ENCODE assay signal across 16 cellular contexts in the genomic region with DNA sequence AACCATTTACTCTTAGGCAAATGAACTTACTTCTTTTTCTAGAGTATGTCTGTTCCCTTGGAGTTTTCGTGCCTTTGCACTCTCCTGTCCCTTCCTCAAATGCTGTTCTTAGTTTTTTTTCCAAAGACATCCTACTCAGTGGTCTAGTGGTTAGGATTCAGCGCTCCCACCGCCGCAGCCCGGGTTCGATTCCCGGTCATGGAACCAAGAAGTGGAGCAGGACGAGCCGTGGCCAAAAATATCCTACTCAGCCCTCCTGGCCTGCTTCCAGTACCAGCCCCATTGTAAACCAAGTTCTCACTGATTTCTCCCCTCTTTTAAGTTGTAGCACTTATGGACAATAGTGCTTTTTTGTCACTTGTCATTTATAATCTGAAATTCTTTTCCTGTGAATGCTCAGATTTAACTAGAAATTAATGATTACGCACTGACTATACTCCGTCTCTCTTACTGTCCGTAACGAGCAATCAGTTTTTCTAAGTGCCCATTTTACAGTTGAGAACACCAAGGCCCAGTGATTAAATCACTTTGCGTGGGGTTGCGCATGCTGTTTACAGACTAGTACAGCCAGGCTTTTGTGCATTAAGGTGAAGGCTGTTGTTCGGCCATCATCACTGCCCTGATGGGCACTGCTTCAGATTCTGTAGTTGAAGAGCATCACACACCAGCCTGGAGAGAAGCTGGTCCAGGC. TPM values are rescaled to one million over a fixed set of nuclear protein-coding genes. Genes with fewer than 3 reads are reported as not detected.
DNase-seq lines count a peak whose midpoint lies in the region; ATAC-seq, FAIRE-seq and TF ChIP-seq lines count a peak whose summit lies in the region.
"Had no signal": no experiment of that assay in that cellular context is flagged by ENCODE, and none has a peak within 500 bp of the region (broad histone marks: within the 10 kb centered on the region; RNA-seq: fewer than 3 reads in every experiment).

No MANE protein-coding gene starts in this region.

- H3K79me2 ChIP-seq in H1 (ENCODE audit: control insufficient read depth in 1 of 2, insufficient read depth in 2 of 2, low read length in 2 of 2), result peaks cover 4 to 9% of the 10 kb centered on the region in 2 experiments; a peak in 2 of 4 replicates
- no peaks in the 10 kb centered on the region for H3K79me2 ChIP-seq in trophoblast cell (ENCODE audit: control insufficient read depth, insufficient read depth, low read length, poor library complexity)

- no peak for TF ChIP-seq CTCF in A549 (IDR thresholded peaks at IDR 0.05)
- no peak for TF ChIP-seq CTCF in H1 (IDR thresholded peaks at IDR 0.05; ENCODE audit: control extremely low read depth in 1 of 3, insufficient read depth in 1 of 3, low read depth in 1 of 3, low read length in 3 of 3)

- no peak overlapping the region for H4K8ac ChIP-seq in H1 (ENCODE audit: extremely low read depth, insufficient read depth, low read length)
- no peak overlapping the region for H4K8ac ChIP-seq in trophoblast cell (ENCODE audit: low read depth, low read length)

- no peak overlapping the region for H2BK20ac ChIP-seq in H1 (ENCODE audit: low read length)

- no peaks in the 10 kb centered on the region for H3K23me2 ChIP-seq in H1 (ENCODE audit: low read depth, low read length)

- H3K4me1 ChIP-seq in A549, result no peaks in the 10 kb centered on the region
- peaks cover 2 to 10% (median 6%) of the 10 kb centered on the region in 4 experiments for H3K4me1 ChIP-seq in H1 (replicated peaks in 1 of 4; ENCODE audit: control insufficient read depth in 3 of 4, insufficient read depth in 4 of 4, low read length in 3 of 4)
- peaks cover 16 to 17% of the 10 kb centered on the region in 2 experiments for H3K4me1 ChIP-seq in trophoblast cell (ENCODE audit: control insufficient read depth in 1 of 2, insufficient read depth in 2 of 2, low read length in 2 of 2)

- H3K27me3 ChIP-seq in H1 (replicated peaks in 1 of 4; ENCODE audit: control insufficient read depth in 3 of 4, extremely low read depth in 1 of 4, insufficient read depth in 3 of 4, low read length in 3 of 4) (no peaks in the 10 kb centered on the region), trophoblast cell (ENCODE audit: insufficient read depth, low read length) (no peaks in the 10 kb centered on the region)

- no peaks in the 10 kb centered on the region for H3K36me3 Mint-ChIP-seq in activated CD8-positive, alpha-beta memory T cell treated with anti-CD3 and anti-CD28 coated beads, Interleukin-2, amount 10 ng/mL, durations not matched to agents 7 days and 5 days
- H3K36me3 Mint-ChIP-seq: CD4-positive, CD25-positive, alpha-beta regulatory T cell had no signal

- peaks cover 9% of the 10 kb centered on the region for H3K79me1 ChIP-seq in H1 (ENCODE audit: low read depth, low read length)
- H3K79me1 ChIP-seq in trophoblast cell (ENCODE audit: low read length), result no peaks in the 10 kb centered on the region

- H3K36me3 ChIP-seq in H1 (ENCODE audit: control insufficient read depth in 2 of 4, insufficient read depth in 4 of 4, low read length in 3 of 4), result no peaks in the 10 kb centered on the region
- H3K36me3 ChIP-seq in trophoblast cell (ENCODE audit: control insufficient read depth in 1 of 2, insufficient read depth in 2 of 2, low read length in 2 of 2), result no peaks in the 10 kb centered on the region

- H3K9me3 ChIP-seq in A549 (no peaks in the 10 kb centered on the region), H1 (ENCODE audit: insufficient read depth in 2 of 2, low read depth in 1 of 2, low read length in 1 of 2) (no peaks in the 10 kb centered on the region), trophoblast cell (ENCODE audit: insufficient read depth, low read depth, low read length) (no peaks in the 10 kb centered on the region)

- DNase-seq in A549 (ENCODE audit: low read depth in 1 of 2, low spot score in 1 of 2) (peak in 1 of 2 experiments; percentile 46), H1 (ENCODE audit: low read depth in 1 of 2, low spot score in 2 of 2) (no peak), mesenteric fat pad (ENCODE audit: low spot score) (peak; percentile 84), trophoblast cell (no peak), NCI-H2171 treated with DMSO at 0.1 percent for 48 hours (lab: John Stamatoyannopoulos, UW) (no peak), kidney glomerular epithelial cell (lab: John Stamatoyannopoulos, UW) (no peak)
- DNase-seq in activated CD8-positive, alpha-beta memory T cell treated with anti-CD3 and anti-CD28 coated beads, Interleukin-2, amount 10 ng/mL, durations not matched to agents 7 days and 5 days, result no peak
- DNase-seq: AML-193; Calu3; CD4-positive, CD25-positive, alpha-beta regulatory T cell; DMS 273 treated with DMSO at 0.1 percent for 48 hours; HCEC 1CT; HFFc6 had no signal

- H4K5ac ChIP-seq in H1 (ENCODE audit: insufficient read length, low read depth, low read length), result no peak overlapping the region

- peaks cover 47% of the 10 kb centered on the region for H3K27me3 Mint-ChIP-seq in activated CD8-positive, alpha-beta memory T cell treated with anti-CD3 and anti-CD28 coated beads, Interleukin-2, amount 10 ng/mL, durations not matched to agents 7 days and 5 days

- no peak overlapping the region for H2BK15ac ChIP-seq in H1 (ENCODE audit: low read length)

- H3K27ac ChIP-seq in A549 (no peak overlapping the region), H1 (ENCODE audit: low read depth, low read length) (no peak overlapping the region), trophoblast cell (ENCODE audit: low read depth, low read length) (no peak overlapping the region)
- H3K27ac ChIP-seq: BLaER1 treated with 17β-estradiol and CSF1 and Interleukin-3, amounts not matched to agents 10 nM and 100 nM had no signal

- no peak overlapping the region for H3K27ac Mint-ChIP-seq in activated CD8-positive, alpha-beta memory T cell treated with anti-CD3 and anti-CD28 coated beads, Interleukin-2, amount 10 ng/mL, durations not matched to agents 7 days and 5 days
- H3K27ac Mint-ChIP-seq: CD4-positive, CD25-positive, alpha-beta regulatory T cell; HFFc6 had no signal

- peaks cover 0 to 2% of the 10 kb centered on the region in 2 experiments for H4K20me1 ChIP-seq in H1 (replicated peaks in 1 of 2; ENCODE audit: control insufficient read depth in 1 of 2, insufficient read depth in 2 of 2, low read length in 2 of 2)

- FAIRE-seq in A549 (lab: Jason Lieb, UNC) (no peak), H1 (lab: Jason Lieb, UNC) (no peak)
- FAIRE-seq: A204.1 had no signal

- no peak overlapping the region for H3K18ac ChIP-seq in H1 (ENCODE audit: extremely low read depth, low read length)
- H3K18ac ChIP-seq in trophoblast cell (ENCODE audit: low read length), result no peak overlapping the region

- H3K4ac ChIP-seq in H1 (replicated peaks; ENCODE audit: insufficient read length, low read depth, low read length), result no peak overlapping the region
- no peak overlapping the region for H3K4ac ChIP-seq in trophoblast cell (ENCODE audit: low read depth, low read length)

- no peak overlapping the region for H3K4me3 ChIP-seq in A549
- no peak overlapping the region for H3K4me3 ChIP-seq in H1 (ENCODE audit: extremely low read depth in 1 of 4, insufficient read depth in 2 of 4, low read depth in 3 of 4, low read length in 4 of 4)
- peak overlapping the region; percentile 7 for H3K4me3 ChIP-seq in trophoblast cell (ENCODE audit: low read depth, low read length)
- H3K4me3 ChIP-seq: BLaER1 treated with 17β-estradiol and CSF1 and Interleukin-3, amounts not matched to agents 10 nM and 100 nM had no signal

- POLR2A ChIA-PET in A549 (lab: Yijun Ruan, JAX), result no interaction called here
- POLR2A ChIA-PET in H1 (lab: Charles Lee; ENCODE audit: partially characterized antibody), result no interaction called here

- H2AK5ac ChIP-seq in H1 (ENCODE audit: low read depth, low read length) (no peak overlapping the region), trophoblast cell (ENCODE audit: low read length) (no peak overlapping the region)

- H3K56ac ChIP-seq in H1 (replicated peaks; ENCODE audit: insufficient read length, low read depth, low read length), result no peak overlapping the region

- H4K12ac ChIP-seq in trophoblast cell (ENCODE audit: low read depth, low read length), result no peak overlapping the region

- no peak overlapping the region for H3K9ac ChIP-seq in H1 (replicated peaks in 1 of 4; ENCODE audit: extremely low read depth in 1 of 4, low read depth in 3 of 4, low read length in 3 of 4)
- no peak overlapping the region for H3K9ac ChIP-seq in trophoblast cell (ENCODE audit: low read length)
- H3K9ac ChIP-seq: BLaER1 treated with 17β-estradiol and CSF1 and Interleukin-3, amounts not matched to agents 10 nM and 100 nM had no signal

- no peaks in the 10 kb centered on the region for H3K9me3 Mint-ChIP-seq in activated CD8-positive, alpha-beta memory T cell treated with anti-CD3 and anti-CD28 coated beads, Interleukin-2, amount 10 ng/mL, durations not matched to agents 7 days and 5 days (ENCODE audit: low read depth)

- CTCF ChIA-PET in A549 (lab: Yijun Ruan, JAX), result interaction anchor here (0.9 to 4.6 kb wide), 3 partner anchors 18 to 32 kb away, joined by 3 to 27 read pairs (median 24); a partner anchor contains a TSS
- CTCF ChIA-PET in H1 (lab: Charles Lee; ENCODE audit: partially characterized antibody), result interaction anchor here (1.1 to 22.6 kb wide), 6 partner anchors 18 to 131 kb away, joined by 3 to 377 read pairs (median 15); a partner anchor contains a TSS
- CTCF ChIA-PET in activated CD8-positive, alpha-beta memory T cell treated with anti-CD3 and anti-CD28 coated beads, Interleukin-2, amount 10 ng/mL, durations not matched to agents 7 days and 5 days (lab: Charles Lee), result interaction anchor here (0.9 kb wide), 1 partner anchor 30 kb away, joined by 3 read pairs; no protein-coding TSS in a partner anchor

- TF ChIP-seq RAD21 in A549 (conservative IDR thresholded peaks at IDR 0.05 in 1 of 2, IDR thresholded peaks at IDR 0.05 in 1 of 2) (no peak), H1 (IDR thresholded peaks at IDR 0.05 in 1 of 2, conservative IDR thresholded peaks at IDR 0.05 in 1 of 2; ENCODE audit: low read depth in 2 of 2, low read length in 2 of 2) (no peak)

- no peak for TF ChIP-seq EP300 in A549 (IDR thresholded peaks at IDR 0.05)
- TF ChIP-seq EP300 in H1 (IDR thresholded peaks at IDR 0.05; ENCODE audit: borderline replicate concordance in 1 of 2, low read depth in 2 of 2, low read length in 2 of 2), result no peak

- no peak overlapping the region for H3K4me3 Mint-ChIP-seq in activated CD8-positive, alpha-beta memory T cell treated with anti-CD3 and anti-CD28 coated beads, Interleukin-2, amount 10 ng/mL, durations not matched to agents 7 days and 5 days
- H3K4me3 Mint-ChIP-seq: CD4-positive, CD25-positive, alpha-beta regulatory T cell; HFFc6 had no signal

- peaks cover 7% of the 10 kb centered on the region for H3K4me1 Mint-ChIP-seq in activated CD8-positive, alpha-beta memory T cell treated with anti-CD3 and anti-CD28 coated beads, Interleukin-2, amount 10 ng/mL, durations not matched to agents 7 days and 5 days

- H3K4me2 ChIP-seq in A549 (no peak overlapping the region), H1 (ENCODE audit: insufficient read depth in 1 of 2, low read depth in 2 of 2, low read length in 2 of 2) (no peak overlapping the region), trophoblast cell (ENCODE audit: low read length) (no peak overlapping the region)
- H3K4me2 ChIP-seq: BLaER1 treated with 17β-estradiol and CSF1 and Interleukin-3, amounts not matched to agents 10 nM and 100 nM had no signal

- WGBS in A549 (ENCODE audit: missing lambda C conversion rate), result 51% methylated on average over 16 of the region's 16 CpGs
- WGBS in H1 (ENCODE audit: extremely low coverage in 1 of 2, insufficient coverage in 1 of 2, insufficient read length in 1 of 2, insufficient replicate concordance in 2 of 2, low coverage in 1 of 2, low lambda C conversion rate in 2 of 2, missing lambda C conversion rate in 1 of 2), 2 experiments, result 89% methylated on average over 16 of the region's 16 CpGs; no CpG with 5 or more reads in 1 of the 2 experiments
- WGBS in trophoblast cell (ENCODE audit: extremely low coverage, insufficient coverage, insufficient read length), result no CpG with 5 or more reads among the region's 16 CpGs

- H4K91ac ChIP-seq in H1 (replicated peaks; ENCODE audit: insufficient read length, low read length), result no peak overlapping the region
- no peak overlapping the region for H4K91ac ChIP-seq in trophoblast cell (ENCODE audit: low read depth, low read length)

- no peak overlapping the region for H3K14ac ChIP-seq in H1 (ENCODE audit: insufficient read length)
- no peak overlapping the region for H3K14ac ChIP-seq in trophoblast cell (ENCODE audit: low read length)

- H2BK120ac ChIP-seq in H1 (replicated peaks; ENCODE audit: low read depth, low read length) (no peak overlapping the region), trophoblast cell (ENCODE audit: insufficient read depth, low read length, poor library complexity) (no peak overlapping the region)

- H2AFZ ChIP-seq in H1 (ENCODE audit: low read length), result no peak overlapping the region
- H2AFZ ChIP-seq in trophoblast cell (ENCODE audit: insufficient read depth, low read length, poor library complexity), result no peak overlapping the region

- H2BK12ac ChIP-seq in H1 (ENCODE audit: low read depth, low read length) (no peak overlapping the region), trophoblast cell (ENCODE audit: low read length) (no peak overlapping the region)

- ATAC-seq in A549 (peak in 1 of 2 experiments; percentile 74; a peak in 3 of 6 replicates), HG03342 (IDR thresholded peaks at IDR 0.05; ENCODE audit: unreplicated experiment) (no peak)
- ATAC-seq in activated CD8-positive, alpha-beta memory T cell treated with anti-CD3 and anti-CD28 coated beads, Interleukin-2, amount 10 ng/mL, durations not matched to agents 7 days and 5 days, result no peak

- H2BK5ac ChIP-seq in H1 (ENCODE audit: low read depth, low read length) (no peak overlapping the region), trophoblast cell (ENCODE audit: low read depth, low read length, poor library complexity) (no peak overlapping the region)

- no peak for TF ChIP-seq POLR2A in A549 (IDR thresholded peaks at IDR 0.05; ENCODE audit: low read length)
- no peak for TF ChIP-seq POLR2A in H1 (IDR thresholded peaks at IDR 0.05; ENCODE audit: control extremely low read depth in 1 of 2, low read depth in 2 of 2, low read length in 2 of 2)

- H3K23ac ChIP-seq in H1 (ENCODE audit: insufficient read length), result no peak overlapping the region
- no peak overlapping the region for H3K23ac ChIP-seq in trophoblast cell (ENCODE audit: low read length)

RNA-seq across cellular contexts. Expression of a gene that starts 17.9 kb away (rescaled TPM):
- 1.3 and 1.7 TPM in 2 replicates for polyA plus RNA-seq in A549 (2011; rRNA removed)
- polyA plus RNA-seq in A549 (2012; cell fraction: cytosol; rRNA removed), result 1.0 and 1.2 TPM in 2 replicates
- polyA plus RNA-seq in A549 (2012; cell fraction: nucleus; rRNA removed), result 1.1 and 1.8 TPM in 2 replicates
- 1.1 to 1.4 TPM (median 1.4 TPM) in 3 replicates for polyA plus RNA-seq in A549 (2017; fragmentation: RNase III; extraction: RNeasy Plus Mini Kit Qiagen cat#74134 plus additional on column Dnase treatment)
- 1.2 and 2.1 TPM in 2 replicates for polyA minus RNA-seq in A549 (2011; rRNA and poly(A)+ RNA removed)
- 41.7 and 43.4 TPM in 2 replicates for total RNA-seq in H1 (2021; fragmentation: NEBNext Ultra II Directional; extraction: Animal tissue kit (Norgen Biotek cat#: 25700))
- polyA plus RNA-seq in H1 (2011; rRNA removed), result 7.9 and 13.8 TPM in 2 replicates
- polyA plus RNA-seq in H1 (2011; cell fraction: cytosol; rRNA removed), result 9.9 TPM
- polyA plus RNA-seq in H1 (2011; cell fraction: nucleus; rRNA removed), result 22.7 TPM
- polyA plus RNA-seq in H1 (2012, experiment 1 of 2), result 14.3 to 18.0 TPM (median 16.3 TPM) in 4 replicates
- 8.5 TPM for polyA plus RNA-seq in H1 (2012, experiment 2 of 2)
- polyA plus RNA-seq in H1 (2013, experiment 1 of 2), result 16.9 TPM
- 15.7 TPM for polyA plus RNA-seq in H1 (2013, experiment 2 of 2)
- 23.1 and 26.4 TPM in 2 replicates for polyA minus RNA-seq in H1 (2011; rRNA and poly(A)+ RNA removed)
- polyA minus RNA-seq in H1 (2011; cell fraction: cytosol; rRNA and poly(A)+ RNA removed), result 13.1 TPM
- polyA minus RNA-seq in H1 (2011; cell fraction: nucleus; rRNA and poly(A)+ RNA removed), result 21.8 TPM
- 3.8 TPM for total RNA-seq in mesenteric fat pad
- 3.2 and 4.1 TPM in 2 replicates for polyA plus RNA-seq in trophoblast cell (2013)
- 1 to 10 TPM in 1 of 2 experiments, under 1 TPM in 1; 0.91 to 1.4 TPM for total RNA-seq in activated CD8-positive, alpha-beta memory T cell treated with anti-CD3 and anti-CD28 coated beads, Interleukin-2, amount 10 ng/mL, durations not matched to agents 7 days and 5 days
